ENCODE assay signal across 27 cellular contexts in genomic region chr15:65811835-65812234, GRCh38.
"Had no signal": no experiment of that assay in that cellular context is flagged by ENCODE, and none has a peak within 500 bp of the region (broad histone marks: within the 10 kb centered on the region; RNA-seq: fewer than 3 reads in every experiment).

No MANE protein-coding gene starts in this region.

- H3K27me3 Mint-ChIP-seq: naive thymus-derived CD8-positive, alpha-beta T cell; stimulated activated naive B cell treated with anti-CD40 and anti-IgM and Interleukin-4, amounts not matched to agents 10 μg/mL and 1 μg/mL and 100 μg/mL, for 72 hours had no signal

- H3K4me3 Mint-ChIP-seq: stimulated activated naive B cell treated with anti-CD40 and anti-IgM and Interleukin-4, amounts not matched to agents 10 μg/mL and 1 μg/mL and 100 μg/mL, for 72 hours had no signal

- H3K9me3 ChIP-seq: pancreas, prostate gland, testis, thyroid gland, upper lobe of left lung had no signal

- H3K27me3 ChIP-seq: left lung, pancreas, stomach, testis, thyroid gland, transverse colon, upper lobe of left lung, vagina had no signal

- H3K4me3 ChIP-seq: left lung, lower lobe of right lung, pancreas, prostate gland, skin epidermis, stomach, testis, thyroid gland, transverse colon, upper lobe of left lung, vagina had no signal

- ATAC-seq: left colon; left lung; lower lobe of right lung; naive thymus-derived CD8-positive, alpha-beta T cell; pancreas; right cardiac atrium; sciatic nerve; stimulated activated naive CD8-positive, alpha-beta T cell treated with anti-CD3 and anti-CD28 coated beads, Interleukin-15, Interleukin-2, amounts not matched to agents 100 U/mL and 50 U/mL, for 24 hours had no signal

- H3K27ac ChIP-seq: left lung, lower lobe of right lung, pancreas, prostate gland, skin epidermis, stomach, testis, thyroid gland, transverse colon, upper lobe of left lung, vagina had no signal

- FAIRE-seq: kidney, pancreas had no signal

- H3K36me3 ChIP-seq: left lung, lower lobe of right lung, pancreas, prostate gland, stomach, thyroid gland, transverse colon, upper lobe of left lung, vagina had no signal

- H3K4me1 ChIP-seq: left lung, lower lobe of right lung, prostate gland, stomach, testis, thyroid gland, transverse colon, upper lobe of left lung, vagina had no signal

- DNase-seq: hypothalamus; kidney; left colon; left lung; lower lobe of right lung; mammary epithelial cell; mesenchymal stem cell; naive thymus-derived CD8-positive, alpha-beta T cell; pancreas; posterior cingulate gyrus; retina; right cardiac atrium; stimulated activated CD4-positive, alpha-beta T cell treated with anti-CD3 and anti-CD28 coated beads, Interleukin-12 subunit alpha, Interleukin-12 subunit beta, amount 100 ng/mL, for 4 hours; stimulated activated CD4-positive, alpha-beta T cell treated with anti-CD3 and anti-CD28 coated beads, Interleukin-15, amount 100 ng/mL, for 24 hours; stimulated activated CD4-positive, alpha-beta T cell treated with anti-CD3 and anti-CD28 coated beads, Interleukin-2, amount 100 ng/mL, for 24 hours; stimulated activated CD4-positive, alpha-beta T cell treated with anti-CD3 and anti-CD28 coated beads, Interleukin-4, amount 100 ng/mL, for 1 hour; stimulated activated naive B cell treated with anti-CD40 and anti-IgM and Interleukin-4, amounts not matched to agents 10 μg/mL and 1 μg/mL and 100 μg/mL, for 72 hours; stimulated activated naive CD8-positive, alpha-beta T cell treated with anti-CD3 and anti-CD28 coated beads, Interleukin-15, Interleukin-2, amounts not matched to agents 100 U/mL and 50 U/mL, for 24 hours; stomach; testis; thyroid gland; transverse colon; upper lobe of left lung had no signal
